Comparison of ENCODE assay signal across 17 cellular contexts in genomic region chr11:69227271-69227670, GRCh38.
A peak's percentile ranks its signal among the peaks of the same experiment; 100 is the strongest.
DNase-seq lines count a peak whose midpoint lies in the region; ATAC-seq and TF ChIP-seq lines count a peak whose summit lies in the region.
"Had no signal": no experiment of that assay in that cellular context is flagged by ENCODE, and none has a peak within 500 bp of the region (broad histone marks: within the 10 kb centered on the region; RNA-seq: fewer than 3 reads in every experiment).

No MANE protein-coding gene starts in this region.

- intact Hi-C loops in activated B cell treated with CpG ODN at 0.5 μM for 24 hours (cut with micrococcal nuclease), result no loop called here
- intact Hi-C loops in sciatic nerve (cut with DNase I), result no loop called here

- no peak overlapping the region for H2AK5ac ChIP-seq in H9 (ENCODE audit: insufficient read length, low read length)

- no peak overlapping the region for H4K5ac ChIP-seq in H9 (ENCODE audit: insufficient read length, low read depth, low read length)

- no peak overlapping the region for H3K18ac ChIP-seq in H9 (ENCODE audit: insufficient read length, low read depth, low read length)

- no peaks in the 10 kb centered on the region; a peak in 1 of 7 replicates for H3K36me3 Mint-ChIP-seq in H9 (ENCODE audit: insufficient read depth in 1 of 3, low read depth in 3 of 3)
- H3K36me3 Mint-ChIP-seq in activated B cell treated with CpG ODN at 0.5 μM for 24 hours (ENCODE audit: low read depth), result no peaks in the 10 kb centered on the region
- H3K36me3 Mint-ChIP-seq: IgD-negative memory B cell had no signal

- no peak overlapping the region for H2AFZ ChIP-seq in H9 (ENCODE audit: low read length)

- H2BK120ac ChIP-seq in H9 (ENCODE audit: low read depth, low read length, poor library complexity, severe bottlenecking), result no peak overlapping the region

- no peak overlapping the region for H2BK15ac ChIP-seq in H9 (ENCODE audit: low read depth, low read length)

- WGBS in H9 (ENCODE audit: extremely low coverage, insufficient read length, low lambda C conversion rate), result no CpG with 5 or more reads among the region's 1 CpG

- H3K14ac ChIP-seq in H9 (ENCODE audit: insufficient read depth, low read length), result no peak overlapping the region

- H3K27me3 Mint-ChIP-seq in H9 (ENCODE audit: low read depth) (peaks cover 41% of the 10 kb centered on the region), activated B cell treated with CpG ODN at 0.5 μM for 24 hours (peaks cover 27% of the 10 kb centered on the region)

- no peak overlapping the region for H3K4me2 ChIP-seq in H9 (ENCODE audit: insufficient read depth, insufficient read length, low read length)
- H3K4me2 ChIP-seq: A549 had no signal

- no peak overlapping the region for H3K23ac ChIP-seq in H9 (ENCODE audit: insufficient read length, low read depth, low read length)

- H3K4me1 ChIP-seq in H9 (ENCODE audit: insufficient read depth, low read length), result no peaks in the 10 kb centered on the region
- H3K4me1 ChIP-seq: A549, BE2C had no signal

- ATAC-seq in activated B cell treated with CpG ODN at 0.5 μM for 24 hours (ENCODE audit: low read depth), result no peak
- ATAC-seq in left lobe of liver, result no peak
- ATAC-seq in sciatic nerve, result no peak
- no peak for ATAC-seq in GM19452 (IDR thresholded peaks at IDR 0.05; ENCODE audit: unreplicated experiment)
- no peak for ATAC-seq in HG03439 (IDR thresholded peaks at IDR 0.05; ENCODE audit: unreplicated experiment)
- ATAC-seq: A549 had no signal

- no peaks in the 10 kb centered on the region for H3K79me1 ChIP-seq in H9 (ENCODE audit: insufficient read depth, low read depth, low read length, poor library complexity, severe bottlenecking)

- no peaks in the 10 kb centered on the region for H3K27me3 ChIP-seq in H9 (ENCODE audit: insufficient read depth, low read length)
- H3K27me3 ChIP-seq: BE2C had no signal

- no peak overlapping the region for H3T11ph ChIP-seq in H9 (ENCODE audit: low read length)

- H3K27ac ChIP-seq in H9 (ENCODE audit: insufficient read length, low read depth, low read length), result no peak overlapping the region
- H3K27ac ChIP-seq: A549, C4-2B had no signal

- no peaks in the 10 kb centered on the region for H3K9me3 ChIP-seq in H9 (ENCODE audit: control insufficient read depth, low read depth, low read length)
- H3K9me3 ChIP-seq: BE2C had no signal

- H4K91ac ChIP-seq in H9 (ENCODE audit: insufficient read length, low read depth, low read length), result no peak overlapping the region

- H2BK5ac ChIP-seq in H9 (ENCODE audit: insufficient read length, low read length), result no peak overlapping the region

- no peak overlapping the region for H2BK20ac ChIP-seq in H9 (ENCODE audit: low read depth, low read length, poor library complexity, severe bottlenecking)

- POLR2A ChIA-PET in activated B cell treated with CpG ODN at 0.5 μM for 24 hours (lab: Charles Lee), result no interaction called here

- H2BK12ac ChIP-seq in H9 (ENCODE audit: insufficient read length, low read depth, low read length), result no peak overlapping the region

- no peak overlapping the region for H3K56ac ChIP-seq in H9 (ENCODE audit: insufficient read length, low read depth, low read length)

- no peak overlapping the region for H3K4me3 Mint-ChIP-seq in H9
- no peak overlapping the region for H3K4me3 Mint-ChIP-seq in activated B cell treated with CpG ODN at 0.5 μM for 24 hours
- H3K4me3 Mint-ChIP-seq: CD4-positive, alpha-beta memory T cell; HFFc6 had no signal

- H3K9ac ChIP-seq in H9 (ENCODE audit: extremely low read depth, insufficient read length, low read length), result no peak overlapping the region

- no peaks in the 10 kb centered on the region for H3K23me2 ChIP-seq in H9 (ENCODE audit: insufficient read length, low read depth, low read length, poor library complexity, severe bottlenecking)

- no peaks in the 10 kb centered on the region for H3K79me2 ChIP-seq in H9 (ENCODE audit: insufficient read depth, low read length)

- TF ChIP-seq CTCF in H9 (conservative IDR thresholded peaks at IDR 0.05) (no peak), activated B cell treated with CpG ODN at 0.5 μM for 24 hours (IDR thresholded peaks at IDR 0.05) (no peak)

- DNase-seq in H9, result peak; percentile 5
- peak; percentile 2 for DNase-seq in activated B cell treated with CpG ODN at 0.5 μM for 24 hours
- DNase-seq in left lobe of liver (ENCODE audit: low spot score), result peak; percentile 19
- peak; percentile 14 for DNase-seq in sciatic nerve (ENCODE audit: low spot score)
- no peak for DNase-seq in HPDE6-E6E7 (ENCODE audit: extremely low spot score)
- DNase-seq in DMS79 (lab: John Stamatoyannopoulos, UW), result no peak
- DNase-seq: BE2C; CD4-positive, alpha-beta memory T cell; DND-41; GDM1; HCEC 1CT; HFFc6 had no signal

- H3K4me1 Mint-ChIP-seq in H9 (no peaks in the 10 kb centered on the region; a peak in 1 of 4 replicates), activated B cell treated with CpG ODN at 0.5 μM for 24 hours (no peaks in the 10 kb centered on the region)
- H3K4me1 Mint-ChIP-seq: CD4-positive, alpha-beta memory T cell had no signal

- H3K27ac Mint-ChIP-seq in H9, result no peak overlapping the region
- no peak overlapping the region for H3K27ac Mint-ChIP-seq in activated B cell treated with CpG ODN at 0.5 μM for 24 hours
- H3K27ac Mint-ChIP-seq: HFFc6, IgD-negative memory B cell had no signal

- CTCF ChIA-PET in activated B cell treated with CpG ODN at 0.5 μM for 24 hours (lab: Charles Lee), result no interaction called here

- no peak overlapping the region for H3K4ac ChIP-seq in H9 (ENCODE audit: low read depth, low read length)

- no peaks in the 10 kb centered on the region for H4K20me1 ChIP-seq in H9 (ENCODE audit: control insufficient read depth, insufficient read depth, insufficient read length)

- H4K8ac ChIP-seq in H9 (replicated peaks; ENCODE audit: insufficient read length, low read depth, low read length), result no peak overlapping the region

- H3K9me3 Mint-ChIP-seq in H9, result no peaks in the 10 kb centered on the region; a peak in 3 of 5 replicates
- peaks cover 10% of the 10 kb centered on the region for H3K9me3 Mint-ChIP-seq in activated B cell treated with CpG ODN at 0.5 μM for 24 hours

Comparison
In these comparisons a context has a peak if more than half of its experiments do, and no peak if none do; other contexts are left out.
1. DNase-seq: peak in H9 (single experiment), activated B cell treated with CpG ODN at 0.5 μM for 24 hours (single experiment), left lobe of liver (single experiment) and sciatic nerve (single experiment); none in HPDE6-E6E7 (single experiment) and DMS79 (single experiment).